Comparison of ENCODE assay signal across 22 cellular contexts in the genomic region with DNA sequence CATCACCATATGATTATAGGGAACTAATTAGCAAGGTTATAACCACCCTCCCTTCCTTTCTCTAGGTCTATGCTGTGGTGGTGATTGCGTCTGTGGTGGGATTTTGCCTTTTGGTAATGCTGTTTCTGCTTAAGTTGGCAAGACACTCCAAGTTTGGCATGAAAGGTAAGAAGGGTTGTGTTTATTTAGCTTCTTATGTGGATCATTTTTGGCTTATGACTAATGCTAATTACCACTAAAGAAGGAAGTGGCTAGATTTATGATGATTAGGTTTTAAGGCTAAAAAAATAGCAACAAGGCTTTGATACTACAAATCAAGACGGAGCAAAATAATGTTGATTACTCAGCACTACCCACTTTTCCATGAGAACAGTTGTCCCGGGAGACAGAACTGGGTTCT.
A peak's percentile ranks its signal among the peaks of the same experiment; 100 is the strongest.
DNase-seq lines count a peak whose midpoint lies in the region; TF ChIP-seq lines count a peak whose summit lies in the region.
"Had no signal": no experiment of that assay in that cellular context is flagged by ENCODE, and none has a peak within 500 bp of the region (broad histone marks: within the 10 kb centered on the region; RNA-seq: fewer than 3 reads in every experiment).

No MANE protein-coding gene starts in this region.

- intact Hi-C loops in activated CD4-positive, alpha-beta memory T cell treated with anti-CD3 and anti-CD28 coated beads for 36 hours (cut with micrococcal nuclease), result loop anchor here (10.0 kb wide), 2 partner anchors 777 to 993 kb away; partner anchors contain the start of gene AGTPBP1

- H3K9me3 Mint-ChIP-seq in activated CD4-positive, alpha-beta memory T cell treated with anti-CD3 and anti-CD28 coated beads, Interleukin-2, amount 10 ng/mL, durations not matched to agents 7 days and 5 days, result no peaks in the 10 kb centered on the region
- H3K9me3 Mint-ChIP-seq in activated CD4-positive, alpha-beta memory T cell treated with anti-CD3 and anti-CD28 coated beads for 36 hours, result no peaks in the 10 kb centered on the region
- no peaks in the 10 kb centered on the region for H3K9me3 Mint-ChIP-seq in T-helper 2 cell treated with Interferon-gamma antibody and Interleukin-4, amounts not matched to agents 5 μg/mL and 100 μg/mL, for 36 hours
- H3K9me3 Mint-ChIP-seq: activated naive CD8-positive, alpha-beta T cell treated with anti-CD3 and anti-CD28 coated beads for 36 hours; activated T-cell treated with anti-CD3 and anti-CD28 coated beads, Interleukin-2, amount 50 U/mL, for 4 hours; neural progenitor cell had no signal

- no peak overlapping the region for H2AFZ ChIP-seq in MM.1S (ENCODE audit: low read length)
- H2AFZ ChIP-seq: neural progenitor cell had no signal

- H3K4me3 Mint-ChIP-seq in activated CD4-positive, alpha-beta memory T cell treated with anti-CD3 and anti-CD28 coated beads, Interleukin-2, amount 10 ng/mL, durations not matched to agents 7 days and 5 days, result no peak overlapping the region
- no peak overlapping the region for H3K4me3 Mint-ChIP-seq in activated CD4-positive, alpha-beta memory T cell treated with anti-CD3 and anti-CD28 coated beads for 36 hours
- H3K4me3 Mint-ChIP-seq in T-helper 2 cell treated with Interferon-gamma antibody and Interleukin-4, amounts not matched to agents 5 μg/mL and 100 μg/mL, for 36 hours, result no peak overlapping the region
- H3K4me3 Mint-ChIP-seq: activated CD8-positive, alpha-beta T cell treated with anti-CD3 and anti-CD28 coated beads, Interleukin-2, amount 10 ng/mL, durations not matched to agents 7 days and 5 days; activated naive CD8-positive, alpha-beta T cell treated with anti-CD3 and anti-CD28 coated beads for 36 hours; activated T-cell treated with anti-CD3 and anti-CD28 coated beads, Interleukin-2, amount 50 U/mL, for 4 hours; neural progenitor cell had no signal

- H3K4me3 ChIP-seq in MM.1S (ENCODE audit: low read length), result no peak overlapping the region
- H3K4me3 ChIP-seq: K562, left ventricle myocardium inferior, neural progenitor cell, psoas muscle, smooth muscle cell, uterus had no signal

- CTCF ChIA-PET in activated CD4-positive, alpha-beta memory T cell treated with anti-CD3 and anti-CD28 coated beads, Interleukin-2, amount 10 ng/mL, durations not matched to agents 7 days and 5 days (lab: Charles Lee), result interaction anchor here (1.8 kb wide), 1 partner anchor 42 kb away, joined by 7 read pairs; no protein-coding TSS in a partner anchor
- CTCF ChIA-PET in activated CD4-positive, alpha-beta memory T cell treated with anti-CD3 and anti-CD28 coated beads for 36 hours (lab: Charles Lee), result interaction anchor here (0.6 kb wide), 1 partner anchor 15 kb away, joined by 3 read pairs; no protein-coding TSS in a partner anchor

- DNase-seq in activated CD4-positive, alpha-beta memory T cell treated with anti-CD3 and anti-CD28 coated beads, Interleukin-2, amount 10 ng/mL, durations not matched to agents 7 days and 5 days, result peak; percentile 44
- no peak for DNase-seq in activated CD4-positive, alpha-beta memory T cell treated with anti-CD3 and anti-CD28 coated beads for 36 hours
- DNase-seq in T-helper 2 cell treated with Interferon-gamma antibody and Interleukin-4, amounts not matched to agents 5 μg/mL and 100 μg/mL, for 36 hours (ENCODE audit: low spot score), result no peak
- no peak for DNase-seq in NK-92 treated with Interleukin-12 subunit alpha and Interleukin-12 subunit beta, amount 100 ng/mL, for 24 hours (lab: John Stamatoyannopoulos, UW)
- DNase-seq in occipital lobe (lab: John Stamatoyannopoulos, UW) (no peak), MM.1S (no peak)
- DNase-seq: activated CD8-positive, alpha-beta T cell treated with anti-CD3 and anti-CD28 coated beads, Interleukin-2, amount 10 ng/mL, durations not matched to agents 7 days and 5 days; activated naive CD8-positive, alpha-beta T cell treated with anti-CD3 and anti-CD28 coated beads for 36 hours; activated T-cell treated with anti-CD3 and anti-CD28 coated beads, Interleukin-2, amount 50 U/mL, for 4 hours; left ventricle myocardium inferior; NCI-H1930; NCI-H510A treated with DMSO at 0.1 percent for 48 hours; psoas muscle; Right ventricle myocardium superior; stimulated activated CD4-positive, alpha-beta T cell treated with anti-CD3 and anti-CD28 coated beads, Interleukin-4, amount 100 ng/mL, for 1 hour; uterus had no signal

- H3K9me3 ChIP-seq in MM.1S (replicated peaks; ENCODE audit: insufficient read depth, low read length), result no peaks in the 10 kb centered on the region
- H3K9me3 ChIP-seq: left ventricle myocardium inferior, psoas muscle, uterus had no signal

- TF ChIP-seq CTCF in MM.1S (IDR thresholded peaks at IDR 0.05; ENCODE audit: low read length), result no peak

- no peak overlapping the region for H3K9ac ChIP-seq in MM.1S (ENCODE audit: low read length)
- H3K9ac ChIP-seq: neural progenitor cell had no signal

- peaks cover 15% of the 10 kb centered on the region for H3K36me3 Mint-ChIP-seq in activated CD4-positive, alpha-beta memory T cell treated with anti-CD3 and anti-CD28 coated beads, Interleukin-2, amount 10 ng/mL, durations not matched to agents 7 days and 5 days (ENCODE audit: low read depth)
- no peaks in the 10 kb centered on the region for H3K36me3 Mint-ChIP-seq in activated CD4-positive, alpha-beta memory T cell treated with anti-CD3 and anti-CD28 coated beads for 36 hours
- no peaks in the 10 kb centered on the region for H3K36me3 Mint-ChIP-seq in T-helper 2 cell treated with Interferon-gamma antibody and Interleukin-4, amounts not matched to agents 5 μg/mL and 100 μg/mL, for 36 hours (ENCODE audit: low read depth)
- H3K36me3 Mint-ChIP-seq: activated naive CD8-positive, alpha-beta T cell treated with anti-CD3 and anti-CD28 coated beads for 36 hours; neural progenitor cell had no signal

- no peaks in the 10 kb centered on the region for H3K27me3 Mint-ChIP-seq in activated CD4-positive, alpha-beta memory T cell treated with anti-CD3 and anti-CD28 coated beads, Interleukin-2, amount 10 ng/mL, durations not matched to agents 7 days and 5 days
- no peaks in the 10 kb centered on the region for H3K27me3 Mint-ChIP-seq in activated CD4-positive, alpha-beta memory T cell treated with anti-CD3 and anti-CD28 coated beads for 36 hours
- H3K27me3 Mint-ChIP-seq in T-helper 2 cell treated with Interferon-gamma antibody and Interleukin-4, amounts not matched to agents 5 μg/mL and 100 μg/mL, for 36 hours (ENCODE audit: low read depth), result no peaks in the 10 kb centered on the region

- peak overlapping the region; percentile 80 for H3K27ac Mint-ChIP-seq in activated CD4-positive, alpha-beta memory T cell treated with anti-CD3 and anti-CD28 coated beads, Interleukin-2, amount 10 ng/mL, durations not matched to agents 7 days and 5 days
- H3K27ac Mint-ChIP-seq in activated CD4-positive, alpha-beta memory T cell treated with anti-CD3 and anti-CD28 coated beads for 36 hours, result no peak overlapping the region
- peak overlapping the region; percentile 45 for H3K27ac Mint-ChIP-seq in T-helper 2 cell treated with Interferon-gamma antibody and Interleukin-4, amounts not matched to agents 5 μg/mL and 100 μg/mL, for 36 hours
- H3K27ac Mint-ChIP-seq: activated CD8-positive, alpha-beta T cell treated with anti-CD3 and anti-CD28 coated beads, Interleukin-2, amount 10 ng/mL, durations not matched to agents 7 days and 5 days; activated naive CD8-positive, alpha-beta T cell treated with anti-CD3 and anti-CD28 coated beads for 36 hours; neural progenitor cell had no signal

- POLR2A ChIA-PET in activated CD4-positive, alpha-beta memory T cell treated with anti-CD3 and anti-CD28 coated beads, Interleukin-2, amount 10 ng/mL, durations not matched to agents 7 days and 5 days (lab: Charles Lee), result interaction anchor here (1.3 to 1.7 kb wide), 2 partner anchors 10 to 42 kb away, joined by 3 to 5 read pairs; no protein-coding TSS in a partner anchor
- POLR2A ChIA-PET in activated CD4-positive, alpha-beta memory T cell treated with anti-CD3 and anti-CD28 coated beads for 36 hours (lab: Charles Lee), result interaction anchor here (1.0 kb wide), 1 partner anchor 990 kb away, joined by 4 read pairs; the partner anchor contains the start of gene AGTPBP1

- H3K27ac ChIP-seq in cingulate gyrus (ENCODE audit: low read depth, low read length) (peak overlapping the region; percentile 6), temporal lobe (ENCODE audit: low read depth, low read length) (peak overlapping the region; percentile 72), MM.1S (ENCODE audit: low read length) (no peak overlapping the region)
- H3K27ac ChIP-seq: left ventricle myocardium inferior, neural progenitor cell, psoas muscle, uterus, VCaP had no signal

- H4K20me1 ChIP-seq in MM.1S (ENCODE audit: insufficient read depth, low read length), result no peaks in the 10 kb centered on the region

- peaks cover 75% of the 10 kb centered on the region for H3K4me1 Mint-ChIP-seq in activated CD4-positive, alpha-beta memory T cell treated with anti-CD3 and anti-CD28 coated beads, Interleukin-2, amount 10 ng/mL, durations not matched to agents 7 days and 5 days
- peaks cover 38% of the 10 kb centered on the region for H3K4me1 Mint-ChIP-seq in activated CD4-positive, alpha-beta memory T cell treated with anti-CD3 and anti-CD28 coated beads for 36 hours (ENCODE audit: low read depth)
- peaks cover 14% of the 10 kb centered on the region for H3K4me1 Mint-ChIP-seq in T-helper 2 cell treated with Interferon-gamma antibody and Interleukin-4, amounts not matched to agents 5 μg/mL and 100 μg/mL, for 36 hours (ENCODE audit: low read depth)
- H3K4me1 Mint-ChIP-seq: activated naive CD8-positive, alpha-beta T cell treated with anti-CD3 and anti-CD28 coated beads for 36 hours; neural progenitor cell had no signal

- H3K79me2 ChIP-seq in MM.1S (ENCODE audit: low read length), result no peaks in the 10 kb centered on the region

- no peaks in the 10 kb centered on the region for H3F3A ChIP-seq in MM.1S (ENCODE audit: insufficient read depth, low read length)

- no peaks in the 10 kb centered on the region for H3K9me2 ChIP-seq in MM.1S (replicated peaks; ENCODE audit: insufficient read depth, low read length)

- H3K4me1 ChIP-seq in MM.1S (ENCODE audit: low read length), result 0 out of 2 replicates have a peak, but pooled peaks cover 3% of the 10 kb centered on the region
- H3K4me1 ChIP-seq: neural progenitor cell, psoas muscle, uterus had no signal

- no peaks in the 10 kb centered on the region for H3K36me3 ChIP-seq in MM.1S (replicated peaks; ENCODE audit: insufficient read depth, low read length)
- H3K36me3 ChIP-seq: left ventricle myocardium inferior, neural progenitor cell, uterus had no signal

- H3K27me3 ChIP-seq in MM.1S (replicated peaks; ENCODE audit: insufficient read depth, low read length), result no peaks in the 10 kb centered on the region
- H3K27me3 ChIP-seq: neural progenitor cell, uterus had no signal

- H3K4me2 ChIP-seq in MM.1S (ENCODE audit: low read depth, low read length), result no peak overlapping the region
- H3K4me2 ChIP-seq: neural progenitor cell, smooth muscle cell had no signal
